8 cellular contexts compared by ENCODE assay signal in genomic region chr1:35558374-35559316, GRCh38. TPM values are rescaled to one million over a fixed set of nuclear protein-coding genes. Genes with fewer than 3 reads are reported as not detected.
A peak's percentile ranks its signal among the peaks of the same experiment; 100 is the strongest.
DNase-seq lines count a peak whose midpoint lies in the region; ATAC-seq and TF ChIP-seq lines count a peak whose summit lies in the region.

No MANE protein-coding gene starts in this region.

- TF ChIP-seq POLR2A in testis (IDR thresholded peaks at IDR 0.05): no peak

- no peaks in the 10 kb centered on the region for H4K20me1 ChIP-seq in KMS-11 (ENCODE audit: insufficient read depth)

- H3K27me3 ChIP-seq in KMS-11 (ENCODE audit: insufficient read depth, low read depth) (no peaks in the 10 kb centered on the region), ascending aorta (no peaks in the 10 kb centered on the region), left lung (no peaks in the 10 kb centered on the region), testis (no peaks in the 10 kb centered on the region)

- in situ Hi-C loops in Caki2 (cut with HindIII; ENCODE audit: low pct_unique_long_range_greater_than_20kb, low sequenced_read_pairs): no loop called here

- peak; percentile 10 for DNase-seq in Caki2 (ENCODE audit: low read depth)
- DNase-seq in ascending aorta (ENCODE audit: low spot score in 2 of 2): no peak
- no peak for DNase-seq in left lung
- DNase-seq in testis: no peak
- no peak for DNase-seq in HPDE6-E6E7 (ENCODE audit: extremely low spot score)
- no peak for DNase-seq in putamen (ENCODE audit: low spot score)
- no peak for DNase-seq in left lobe of liver (ENCODE audit: low spot score)

- H3K4me1 ChIP-seq in KMS-11 (ENCODE audit: low read depth, poor library complexity, severe bottlenecking) (peaks cover 18% of the 10 kb centered on the region), ascending aorta (peaks cover 4 to 44% of the 10 kb centered on the region in 2 donors), left lung (peaks cover 14 to 62% of the 10 kb centered on the region in 2 donors), testis (peaks cover 32% of the 10 kb centered on the region)

- ATAC-seq in left lung (no peak), left lobe of liver (no peak)

- peak overlapping the region; percentile 93 for H3K9ac ChIP-seq in KMS-11

- WGBS in testis, 2 donors: 5 to 12% methylated on average over 19 to 26 of the region's 26 CpGs

- H3K36me3 ChIP-seq in KMS-11 (ENCODE audit: insufficient read depth): no peaks in the 10 kb centered on the region
- peaks cover 7 to 22% of the 10 kb centered on the region in 2 donors for H3K36me3 ChIP-seq in ascending aorta
- peaks cover 0 to 29% of the 10 kb centered on the region in 2 donors for H3K36me3 ChIP-seq in left lung
- H3K36me3 ChIP-seq in testis (ENCODE audit: low read depth, missing control alignments): no peaks in the 10 kb centered on the region

- no peaks in the 10 kb centered on the region for H3K9me3 ChIP-seq in ascending aorta
- H3K9me3 ChIP-seq in left lung: no peaks in the 10 kb centered on the region
- no peaks in the 10 kb centered on the region for H3K9me3 ChIP-seq in testis

- peak overlapping the region; percentile 88 for H3K4me2 ChIP-seq in KMS-11

- peak overlapping the region; percentile 84 for H3K4me3 ChIP-seq in KMS-11 (IDR thresholded peaks at IDR 0.05; ENCODE audit: insufficient read depth, low read depth, low read length)
- peak overlapping the region; percentile 85 to 98 for H3K4me3 ChIP-seq in ascending aorta
- H3K4me3 ChIP-seq in left lung: peak overlapping the region; percentile 73 to 89
- peak overlapping the region; percentile 89 to 98 for H3K4me3 ChIP-seq in testis

- TF ChIP-seq CTCF in KMS-11 (conservative IDR thresholded peaks at IDR 0.05; ENCODE audit: low read depth, low read length): no peak
- no peak for TF ChIP-seq CTCF in ascending aorta (IDR thresholded peaks at IDR 0.05)
- TF ChIP-seq CTCF in left lung (IDR thresholded peaks at IDR 0.05): no peak
- TF ChIP-seq CTCF in testis (IDR thresholded peaks at IDR 0.05): no peak

- peak overlapping the region; percentile 88; the same call in 1 of the 2 replicates for H2AFZ ChIP-seq in KMS-11 (ENCODE audit: low read depth)

- H3K79me2 ChIP-seq in KMS-11 (ENCODE audit: insufficient read depth, low read depth): peaks cover 26% of the 10 kb centered on the region; the same call in 1 of the 2 replicates

- H3K27ac ChIP-seq in KMS-11 (peak overlapping the region; percentile 77), ascending aorta (peak overlapping the region; percentile 95 to 97), left lung (peak overlapping the region; percentile 94 to 99), testis (peak overlapping the region; percentile 94 to 96)

- intact Hi-C loops in ascending aorta (cut with DNase I) (loop anchor here (5.0 kb wide), 2 partner anchors 84 to 214 kb away; partner anchors contain the start of gene PSMB2), left lung (cut with DNase I) (no loop called here), testis (cut with DNase I; ENCODE audit: low total_unique reads) (no loop called here)

RNA-seq across cellular contexts. Expression of gene NCDN, which starts 1.0 kb away (rescaled TPM):
- total RNA-seq in Caki2 (2014; rRNA removed; shearing (Covaris generic); ENCODE audit: low replicate concordance): 7.8 and 11.2 TPM in 2 replicates
- total RNA-seq in ascending aorta (20.1 TPM), left lung (10 to 100 TPM; 23.3 to 42.1 TPM), testis (10 to 100 TPM; 33.8 to 33.9 TPM), left lobe of liver (7.0 TPM)
- 27.3 TPM for polyA plus RNA-seq in testis (ENCODE audit: insufficient read depth, low read depth, low replicate concordance)

RNA-seq across cellular contexts. Expression of gene KIAA0319L, which starts 1.4 kb away (rescaled TPM):
- 21.5 and 40.7 TPM in 2 replicates for total RNA-seq in Caki2 (2014; rRNA removed; shearing (Covaris generic); ENCODE audit: low replicate concordance)
- total RNA-seq in ascending aorta (44.9 TPM), left lung (10 to 100 TPM; 76.5 to 91.4 TPM), testis (10 to 100 TPM; 90.1 TPM), left lobe of liver (49.2 TPM)
- polyA plus RNA-seq in testis (ENCODE audit: insufficient read depth, low read depth, low replicate concordance): 55.6 TPM

RNA-seq across cellular contexts. Expression of gene TFAP2E, which starts 14.5 kb away (rescaled TPM):
- total RNA-seq in Caki2 (2014; rRNA removed; shearing (Covaris generic); ENCODE audit: low replicate concordance): 0.81 TPM in 1 of 2 replicates, not detected in the other
- total RNA-seq in ascending aorta: 10.2 TPM
- total RNA-seq in left lung: 1 to 10 TPM; 1.3 to 1.8 TPM
- total RNA-seq in testis: 1 to 10 TPM; 1.9 to 4.0 TPM
- 1.9 TPM for polyA plus RNA-seq in testis (ENCODE audit: insufficient read depth, low read depth, low replicate concordance)
- 0.13 TPM for total RNA-seq in left lobe of liver
